Comparison of ENCODE assay signal across 9 cellular contexts in genomic region chr1:109112652-109113285, GRCh38. TPM values are rescaled to one million over a fixed set of nuclear protein-coding genes. Genes with fewer than 3 reads are reported as not detected.
DNase-seq lines count a peak whose midpoint lies in the region; ATAC-seq and TF ChIP-seq lines count a peak whose summit lies in the region.
"Had no signal": no experiment of that assay in that cellular context is flagged by ENCODE, and none has a peak within 500 bp of the region (broad histone marks: within the 10 kb centered on the region; RNA-seq: fewer than 3 reads in every experiment).

No MANE protein-coding gene starts in this region.

- peak overlapping the region; percentile 93 for H3K4me3 ChIP-seq in neural cell (ENCODE audit: low read length)

- TF ChIP-seq EP300 in neural cell (conservative IDR thresholded peaks at IDR 0.05; ENCODE audit: poor library complexity, severe bottlenecking), result peak; percentile 28

- BruUV-seq in Calu3 (replicated peaks; lab: Mats Ljungman, UMichigan), result no TSS peak

- H3K4me1 Mint-ChIP-seq in Calu3 (ENCODE audit: low read depth, unreplicated experiment), result peaks cover 27% of the 10 kb centered on the region

- H3K9me3 Mint-ChIP-seq in Calu3 (ENCODE audit: low read depth, unreplicated experiment), result no peaks in the 10 kb centered on the region

- H3K27ac Mint-ChIP-seq in Calu3 (ENCODE audit: unreplicated experiment), result peak overlapping the region; percentile 70

- no peaks in the 10 kb centered on the region for H3K36me3 ChIP-seq in neural cell (ENCODE audit: insufficient read depth, low read length)

- H3K9me2 ChIP-seq in neural cell (ENCODE audit: insufficient read depth, low read length), result no peaks in the 10 kb centered on the region

- H3K27me3 ChIP-seq in neural cell (ENCODE audit: insufficient read depth, low read depth, low read length), result peaks cover 2% of the 10 kb centered on the region

- H3F3A ChIP-seq in neural cell (ENCODE audit: insufficient read depth, low read length, poor library complexity, severe bottlenecking), result peaks cover 3% of the 10 kb centered on the region

- CTCF ChIA-PET in Calu3 (lab: Charles Lee) (interaction anchor here (0.6 to 1.1 kb wide), 6 partner anchors 13 to 102 kb away, joined by 3 to 7 read pairs (median 4); partner anchors contain the start of gene TMEM167B), RWPE1 (lab: Yijun Ruan, JAX) (interaction anchor here (0.6 to 2.1 kb wide), 23 partner anchors 8 to 1507 kb away, joined by 3 to 15 read pairs (median 4); partner anchors contain the start of gene TMEM167B)

- H3K4me2 ChIP-seq in neural cell (ENCODE audit: low read length), result peak overlapping the region; percentile 35

- H2AFZ ChIP-seq in neural cell (ENCODE audit: low read depth, low read length), result no peak overlapping the region

- POLR2A ChIA-PET in RWPE1 (lab: Yijun Ruan, JAX; ENCODE audit: low non-redundant PET), result interaction anchor here (0.5 to 0.7 kb wide), 2 partner anchors 13 to 287 kb away, joined by 3 to 6 read pairs; no protein-coding TSS in a partner anchor

- H3K27me3 Mint-ChIP-seq in Calu3 (ENCODE audit: unreplicated experiment), result peaks cover 73% of the 10 kb centered on the region

- no peaks in the 10 kb centered on the region for H3K79me2 ChIP-seq in neural cell (replicated peaks; ENCODE audit: insufficient read depth, low read length)

- no peaks in the 10 kb centered on the region for H4K20me1 ChIP-seq in neural cell (ENCODE audit: insufficient read depth)

- TF ChIP-seq RAD21 in neural cell (conservative IDR thresholded peaks at IDR 0.05), result peak; percentile 61

- H3K9me3 ChIP-seq in neural cell (ENCODE audit: low read length), result no peaks in the 10 kb centered on the region

- peak; percentile 72 for ATAC-seq in GM21529 (IDR thresholded peaks at IDR 0.05; ENCODE audit: unreplicated experiment)

- peaks cover 5% of the 10 kb centered on the region for H3K36me3 Mint-ChIP-seq in Calu3 (ENCODE audit: insufficient read depth, unreplicated experiment)

- intact Hi-C loops in Calu3 (cut with micrococcal nuclease; ENCODE audit: unreplicated experiment), result loop anchor here (5.0 kb wide), 1 partner anchor 80 kb away; no protein-coding TSS in a partner anchor

- H3K27ac ChIP-seq in RWPE1 (no peak overlapping the region), neural cell (ENCODE audit: low read length) (peak overlapping the region; percentile 74)
- H3K27ac ChIP-seq: epithelial cell of prostate had no signal

- DNase-seq in Calu3 (peak; percentile 91), LHCN-M2 (ENCODE audit: low read depth) (peak; percentile 86), RWPE1 (ENCODE audit: low spot score) (peak; percentile 83), fibroblast of the conjunctiva (ENCODE audit: low read depth) (peak; percentile 79)
- DNase-seq in activated T-helper 9 cell treated with anti-CD3 and anti-CD28 coated beads, Interleukin-2, amount 50 U/mL, for 16 hours (ENCODE audit: low read depth), result peak; percentile 86
- peak; percentile 85 for DNase-seq in stimulated activated naive CD4-positive, alpha-beta T cell treated with Interleukin-2 at 50 U/mL for 16 hours (lab: John Stamatoyannopoulos, UW)

- H3K9ac ChIP-seq in neural cell (ENCODE audit: low read length), result peak overlapping the region; percentile 77

- peak overlapping the region; percentile 62 for H3K4me3 Mint-ChIP-seq in Calu3 (ENCODE audit: low read depth, unreplicated experiment)

- peak; percentile 65 for TF ChIP-seq CTCF in Calu3 (IDR thresholded peaks at IDR 0.05; ENCODE audit: unreplicated experiment)
- peak; percentile 82 for TF ChIP-seq CTCF in RWPE1 (conservative IDR thresholded peaks at IDR 0.05; ENCODE audit: low read depth)
- TF ChIP-seq CTCF in neural cell (IDR thresholded peaks at IDR 0.05; ENCODE audit: poor library complexity, severe bottlenecking), result peak; percentile 88

TF ChIP-seq in neural cell, 6 proteins besides CTCF, POLR2A, EP300 and RAD21:
- peak; percentile 56 for TF ChIP-seq POLR2AphosphoS5 (IDR thresholded peaks at IDR 0.05)
- peak; percentile 72 for TF ChIP-seq SMC3 (conservative IDR thresholded peaks at IDR 0.05; ENCODE audit: poor library complexity)
- no peak for TF ChIP-seq TAF1 (IDR thresholded peaks at IDR 0.05; ENCODE audit: low read depth)

RNA-seq across cellular contexts. Expression of gene ELAPOR1, which starts 1.1 kb away (rescaled TPM):
- 0.45 TPM in 1 of 2 replicates, not detected in the other for total RNA-seq in Calu3 (2022)
- total RNA-seq in LHCN-M2 (2014; rRNA removed), result 0.17 and 0.38 TPM in 2 replicates
- 1.3 TPM for polyA plus RNA-seq in LHCN-M2 (2012)
- 16.8 and 18.8 TPM in 2 replicates for polyA plus RNA-seq in neural cell
- polyA minus RNA-seq in neural cell, result 21.7 and 23.5 TPM in 2 replicates

RNA-seq across cellular contexts. Expression of gene TMEM167B, which starts 22.2 kb away (rescaled TPM):
- 13.6 and 14.5 TPM in 2 replicates for total RNA-seq in Calu3 (2022)
- total RNA-seq in LHCN-M2 (2014; rRNA removed), result 14.6 and 16.5 TPM in 2 replicates
- polyA plus RNA-seq in LHCN-M2 (2012), result 13.6 TPM
- 52.2 and 53.9 TPM in 2 replicates for polyA plus RNA-seq in neural cell
- 43.8 and 48.2 TPM in 2 replicates for polyA minus RNA-seq in neural cell

RNA-seq across cellular contexts. Expression of gene TAF13, which starts 37.0 kb away (rescaled TPM):
- total RNA-seq in Calu3 (2022) (20.6 and 26.1 TPM in 2 replicates), LHCN-M2 (2014; rRNA removed) (67.0 and 72.4 TPM in 2 replicates)
- 50.2 TPM for polyA plus RNA-seq in LHCN-M2 (2012)
- 60.1 and 61.4 TPM in 2 replicates for polyA plus RNA-seq in neural cell
- 49.4 and 65.2 TPM in 2 replicates for polyA minus RNA-seq in neural cell
